ENCODE assay signal across 24 cellular contexts in the genomic region with DNA sequence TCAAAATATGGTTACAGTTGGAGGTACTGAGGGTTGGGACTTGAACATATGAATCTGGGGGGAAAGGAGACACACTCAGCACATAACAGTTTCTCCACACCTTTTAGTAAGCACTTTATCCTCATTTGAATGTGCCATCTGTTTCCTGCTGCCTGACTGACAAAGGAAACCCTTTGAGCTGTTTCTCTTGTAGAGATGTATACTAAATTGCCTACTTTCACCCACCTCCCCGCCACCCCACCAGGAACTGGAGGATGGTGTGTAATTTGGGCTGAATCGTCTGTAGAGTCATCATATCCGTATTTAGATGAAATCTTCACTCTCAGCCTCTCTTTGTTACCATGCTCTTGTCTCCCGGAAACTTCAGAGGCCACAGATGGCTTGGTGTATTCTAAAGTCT.
"Had no signal": no experiment of that assay in that cellular context is flagged by ENCODE, and none has a peak within 500 bp of the region (broad histone marks: within the 10 kb centered on the region; RNA-seq: fewer than 3 reads in every experiment).

No MANE protein-coding gene starts in this region.

- H3K27ac Mint-ChIP-seq: activated B cell treated with CpG ODN at 0.5 μM for 24 hours; activated CD4-positive, alpha-beta T cell treated with anti-CD3 and anti-CD28 coated beads for 36 hours; activated naive CD8-positive, alpha-beta T cell treated with anti-CD3 and anti-CD28 coated beads, Interleukin-2, amount 10 ng/mL, durations not matched to agents 7 days and 5 days; activated T-helper 2 cell treated with anti-CD3 and anti-CD28 coated beads, Interferon-gamma antibody, Interleukin-2, Interleukin-4, amounts not matched to agents 10 μg/mL and 5 μg/mL and 100 μg/mL, durations not matched to agents 14 hours and 24 hours and 36 hours; endodermal cell; stimulated activated naive B cell treated with anti-CD40 and anti-IgM and Interleukin-4, amounts not matched to agents 10 μg/mL and 1 μg/mL and 100 μg/mL, for 72 hours had no signal

- H3K4me1 ChIP-seq: heart left ventricle, prostate gland, transverse colon had no signal

- H3K36me3 ChIP-seq: heart left ventricle, ovary, prostate gland, transverse colon had no signal

- DNase-seq: activated B cell treated with CpG ODN at 0.5 μM for 24 hours; activated CD4-positive, alpha-beta T cell treated with anti-CD3 and anti-CD28 coated beads for 36 hours; activated CD4-positive, alpha-beta T cell treated with anti-CD3 and anti-CD28 coated beads, Interleukin-2, amount 50 U/mL, for 4 hours; activated CD8-positive, alpha-beta memory T cell treated with anti-CD3 and anti-CD28 coated beads for 24 hours; activated CD8-positive, alpha-beta memory T cell treated with anti-CD3 and anti-CD28 coated beads, Interleukin-2, amount 50 U/mL, for 48 hours; activated naive CD4-positive, alpha-beta T cell; activated naive CD8-positive, alpha-beta T cell treated with anti-CD3 and anti-CD28 coated beads, Interleukin-2, amount 10 ng/mL, durations not matched to agents 7 days and 5 days; activated T-cell treated with anti-CD3 and anti-CD28 coated beads, Interleukin-2, amount 50 U/mL, for 4 hours; cortex of kidney; endodermal cell; heart left ventricle; left colon; mesenchymal stem cell; mucosa of descending colon; ovary; stimulated activated CD4-positive, alpha-beta T cell treated with anti-CD3 and anti-CD28 coated beads, Interleukin-2, amount 100 ng/mL, for 48 hours; stimulated activated CD8-positive, alpha-beta memory T cell treated with anti-CD3 and anti-CD28 coated beads, Interleukin-4, amount 100 ng/mL, for 48 hours; stimulated activated naive B cell treated with anti-CD40 and anti-IgM and Interleukin-4, amounts not matched to agents 10 μg/mL and 1 μg/mL and 100 μg/mL, for 72 hours; T1000; transverse colon had no signal

- H3K27me3 ChIP-seq: ovary, transverse colon had no signal

- H3K27ac ChIP-seq: epithelial cell of prostate, heart left ventricle, ovary, prostate gland, transverse colon had no signal

- H3K9me3 ChIP-seq: mucosa of descending colon, ovary, prostate gland, transverse colon had no signal

- H3K36me3 Mint-ChIP-seq: activated naive CD8-positive, alpha-beta T cell treated with anti-CD3 and anti-CD28 coated beads, Interleukin-2, amount 10 ng/mL, durations not matched to agents 7 days and 5 days; stimulated activated naive B cell treated with anti-CD40 and anti-IgM and Interleukin-4, amounts not matched to agents 10 μg/mL and 1 μg/mL and 100 μg/mL, for 72 hours had no signal

- ATAC-seq: activated CD4-positive, alpha-beta T cell treated with anti-CD3 and anti-CD28 coated beads for 36 hours; activated T-cell treated with anti-CD3 and anti-CD28 coated beads, Interleukin-2, amount 50 U/mL, for 4 hours; heart left ventricle; left colon; mucosa of descending colon; stimulated activated naive B cell treated with anti-CD40 and anti-IgM and Interleukin-4, amounts not matched to agents 10 μg/mL and 1 μg/mL and 100 μg/mL, for 72 hours had no signal

- H3K27me3 Mint-ChIP-seq: activated B cell treated with CpG ODN at 0.5 μM for 24 hours; activated naive CD8-positive, alpha-beta T cell treated with anti-CD3 and anti-CD28 coated beads, Interleukin-2, amount 10 ng/mL, durations not matched to agents 7 days and 5 days had no signal

- H3K4me3 ChIP-seq: heart left ventricle, mucosa of descending colon, ovary, prostate gland, transverse colon had no signal

- H3K4me3 Mint-ChIP-seq: activated B cell treated with CpG ODN at 0.5 μM for 24 hours; activated CD4-positive, alpha-beta T cell treated with anti-CD3 and anti-CD28 coated beads for 36 hours; activated naive CD8-positive, alpha-beta T cell treated with anti-CD3 and anti-CD28 coated beads, Interleukin-2, amount 10 ng/mL, durations not matched to agents 7 days and 5 days; activated T-cell treated with anti-CD3 and anti-CD28 coated beads, Interleukin-2, amount 50 U/mL, for 4 hours; endodermal cell; neural crest cell; stimulated activated naive B cell treated with anti-CD40 and anti-IgM and Interleukin-4, amounts not matched to agents 10 μg/mL and 1 μg/mL and 100 μg/mL, for 72 hours had no signal

- H3K4me1 Mint-ChIP-seq: activated B cell treated with CpG ODN at 0.5 μM for 24 hours; activated CD4-positive, alpha-beta T cell treated with anti-CD3 and anti-CD28 coated beads for 36 hours; activated naive CD8-positive, alpha-beta T cell treated with anti-CD3 and anti-CD28 coated beads, Interleukin-2, amount 10 ng/mL, durations not matched to agents 7 days and 5 days; endodermal cell; neural crest cell; stimulated activated naive B cell treated with anti-CD40 and anti-IgM and Interleukin-4, amounts not matched to agents 10 μg/mL and 1 μg/mL and 100 μg/mL, for 72 hours had no signal
